Comparison of ENCODE assay signal across 25 cellular contexts in the genomic region with DNA sequence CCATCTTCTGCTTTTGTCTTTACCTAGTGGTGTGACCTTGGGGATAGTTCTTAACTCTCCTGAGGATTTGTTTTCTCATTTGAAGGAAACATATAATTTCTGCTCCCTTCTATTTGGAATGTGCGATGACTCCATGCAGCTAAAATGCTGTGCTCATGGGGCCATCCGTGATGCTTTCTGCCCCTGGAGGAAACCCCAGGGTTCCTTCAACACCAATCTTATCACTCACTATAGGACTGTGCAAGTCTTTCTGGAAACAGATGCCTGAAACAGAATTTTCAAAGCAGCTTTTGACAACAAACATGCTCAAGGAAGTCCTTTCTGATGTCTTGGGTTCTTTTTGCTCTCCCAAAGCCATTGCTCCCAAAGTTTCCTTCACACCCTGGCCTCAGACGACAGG.
"Had no signal": no experiment of that assay in that cellular context is flagged by ENCODE, and none has a peak within 500 bp of the region (broad histone marks: within the 10 kb centered on the region; RNA-seq: fewer than 3 reads in every experiment).

No MANE protein-coding gene starts in this region.

- H3K27ac ChIP-seq: heart right ventricle, left ventricle myocardium inferior, right lobe of liver, skin epidermis, thyroid gland, upper lobe of left lung, vagina had no signal

- H3K4me1 ChIP-seq: right lobe of liver, thyroid gland, upper lobe of left lung had no signal

- ATAC-seq: heart right ventricle; mucosa of descending colon; natural killer cell treated with Interleukin-12 subunit alpha and Interleukin-12 subunit beta and Interleukin-15 and Interleukin-18, amount 100 ng/mL, for 72 hours; right lobe of liver; stimulated activated memory B cell treated with anti-CD40 and anti-IgM and Interleukin-4, amounts not matched to agents 10 μg/mL and 1 μg/mL and 100 μg/mL, for 72 hours; stimulated activated naive CD8-positive, alpha-beta T cell treated with anti-CD3 and anti-CD28 coated beads, Interleukin-15, amount 100 ng/mL, for 72 hours had no signal

- H3K4me3 ChIP-seq: heart right ventricle, left ventricle myocardium inferior, lung, mucosa of descending colon, right lobe of liver, skin epidermis, thyroid gland, upper lobe of left lung, vagina had no signal

- DNase-seq: activated CD4-positive, alpha-beta memory T cell treated with anti-CD3 and anti-CD28 coated beads, Interleukin-2, amount 10 ng/mL, durations not matched to agents 7 days and 5 days; activated CD4-positive, alpha-beta T cell treated with anti-CD3 and anti-CD28 coated beads, Interleukin-2, amount 10 ng/mL, durations not matched to agents 24 days and 14 days; activated CD4-positive, CD25-positive, alpha-beta regulatory T cell treated with anti-CD3 and anti-CD28 coated beads, Interleukin-2, amount 50 U/mL, for 72 hours; activated CD8-positive, alpha-beta memory T cell treated with anti-CD3 and anti-CD28 coated beads, Interleukin-2, amount 50 U/mL, for 48 hours; activated gamma-delta T cell; activated naive CD4-positive, alpha-beta T cell treated with anti-CD3 and anti-CD28 coated beads, Interleukin-2, amount 10 ng/mL, durations not matched to agents 7 days and 5 days; activated T-cell treated with anti-CD3 and anti-CD28 coated beads, Interleukin-2, amount 50 U/mL, for 24 hours; amygdala; effector CD8-positive, alpha-beta T cell; heart right ventricle; left ventricle myocardium inferior; mesendoderm; mucosa of descending colon; right lobe of liver; stimulated activated CD4-positive, alpha-beta T cell treated with anti-CD3 and anti-CD28 coated beads, Interleukin-4, amount 100 ng/mL, for 4 hours; stimulated activated CD8-positive, alpha-beta memory T cell treated with anti-CD3 and anti-CD28 coated beads, Interleukin-4, amount 100 ng/mL, for 48 hours; stimulated activated naive CD8-positive, alpha-beta T cell treated with anti-CD3 and anti-CD28 coated beads, Interleukin-15, amount 100 ng/mL, for 72 hours; T-helper 2 cell; thyroid gland; upper lobe of left lung had no signal

- H3K9me3 ChIP-seq: heart right ventricle, left ventricle myocardium inferior, mucosa of descending colon, right lobe of liver, thyroid gland, upper lobe of left lung, vagina had no signal

- H3K36me3 ChIP-seq: heart right ventricle, left ventricle myocardium inferior, right lobe of liver, thyroid gland, upper lobe of left lung, vagina had no signal

- H3K27me3 ChIP-seq: right lobe of liver, thyroid gland, upper lobe of left lung, vagina had no signal
